ENCODE assay signal across 17 cellular contexts in the genomic region with DNA sequence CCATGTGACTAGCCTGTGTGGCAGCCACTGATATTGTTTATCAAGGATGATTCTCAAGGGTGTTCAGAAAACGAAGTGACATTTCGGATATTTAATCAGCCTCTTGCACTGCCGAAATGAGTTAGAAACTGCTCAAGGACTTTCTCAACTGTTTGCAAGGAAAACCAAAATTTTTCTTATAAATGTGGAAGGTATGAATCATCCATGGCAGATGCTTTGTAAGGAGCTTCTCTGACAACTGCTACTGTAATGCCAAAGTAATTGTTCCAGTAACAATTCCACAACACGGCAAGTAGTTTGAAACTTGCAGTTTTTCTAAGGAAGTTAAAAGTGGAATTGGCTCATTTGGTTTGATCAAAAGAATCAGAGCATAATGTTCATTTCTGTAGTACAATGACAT.
"Had no signal": no experiment of that assay in that cellular context is flagged by ENCODE, and none has a peak within 500 bp of the region (broad histone marks: within the 10 kb centered on the region; RNA-seq: fewer than 3 reads in every experiment).

No MANE protein-coding gene starts in this region.

- H3K27ac Mint-ChIP-seq: activated CD8-positive, alpha-beta memory T cell treated with anti-CD3 and anti-CD28 coated beads, Interleukin-2, amount 10 ng/mL, durations not matched to agents 7 days and 5 days; activated naive CD4-positive, alpha-beta T cell treated with anti-CD3 and anti-CD28 coated beads, Interleukin-2, amount 50 U/mL, for 72 hours; activated T-cell treated with anti-CD3 and anti-CD28 coated beads, Interleukin-2, amount 50 U/mL, for 24 hours; stimulated activated naive B cell treated with anti-CD40 and anti-IgM and Interleukin-4, amounts not matched to agents 10 μg/mL and 1 μg/mL and 100 μg/mL, for 72 hours; T-helper 1 cell treated with Interleukin-12 subunit alpha and Interleukin-12 subunit beta and Interleukin-4 antibody, amounts not matched to agents 30 μg/mL and 1 μg/mL, for 36 hours had no signal

- H3K36me3 ChIP-seq: breast epithelium, right atrium auricular region, spleen had no signal

- H3K4me1 Mint-ChIP-seq: activated CD8-positive, alpha-beta memory T cell treated with anti-CD3 and anti-CD28 coated beads, Interleukin-2, amount 10 ng/mL, durations not matched to agents 7 days and 5 days; stimulated activated naive B cell treated with anti-CD40 and anti-IgM and Interleukin-4, amounts not matched to agents 10 μg/mL and 1 μg/mL and 100 μg/mL, for 72 hours had no signal

- H3K27me3 Mint-ChIP-seq: activated CD8-positive, alpha-beta memory T cell treated with anti-CD3 and anti-CD28 coated beads, Interleukin-2, amount 10 ng/mL, durations not matched to agents 7 days and 5 days; activated T-cell treated with anti-CD3 and anti-CD28 coated beads, Interleukin-2, amount 50 U/mL, for 24 hours; stimulated activated naive B cell treated with anti-CD40 and anti-IgM and Interleukin-4, amounts not matched to agents 10 μg/mL and 1 μg/mL and 100 μg/mL, for 72 hours had no signal

- ATAC-seq: activated CD4-positive, CD25-positive, alpha-beta regulatory T cell treated with anti-CD3 and anti-CD28 coated beads, Interleukin-2, amount 50 U/mL, for 24 hours; activated CD8-positive, alpha-beta memory T cell treated with anti-CD3 and anti-CD28 coated beads, Interleukin-2, amount 10 ng/mL, durations not matched to agents 7 days and 5 days; activated naive CD4-positive, alpha-beta T cell treated with anti-CD3 and anti-CD28 coated beads, Interleukin-2, amount 50 U/mL, for 72 hours; stimulated activated naive B cell treated with anti-CD40 and anti-IgM and Interleukin-4, amounts not matched to agents 10 μg/mL and 1 μg/mL and 100 μg/mL, for 72 hours had no signal

- H3K9me3 ChIP-seq: breast epithelium, right atrium auricular region, spleen had no signal

- H3K4me1 ChIP-seq: breast epithelium, right atrium auricular region, spleen had no signal

- DNase-seq: activated CD4-positive, alpha-beta T cell treated with anti-CD3 and anti-CD28 coated beads, Interleukin-2, amount 50 U/mL, for 4 hours; activated CD8-positive, alpha-beta memory T cell treated with anti-CD3 and anti-CD28 coated beads, Interleukin-2, amount 10 ng/mL, durations not matched to agents 7 days and 5 days; activated effector memory CD4-positive, alpha-beta T cell treated with anti-CD3 and anti-CD28 coated beads, Interleukin-2, amount 50 U/mL, for 16 hours; activated T-cell treated with anti-CD3 and anti-CD28 coated beads, Interleukin-2, amount 50 U/mL, for 24 hours; effector memory CD4-positive, alpha-beta T cell; hippocampal formation; spleen; stimulated activated CD4-positive, alpha-beta T cell treated with anti-CD3 and anti-CD28 coated beads, Interleukin-1b, Interleukin-23, amount 100 ng/mL, for 48 hours; stimulated activated naive B cell treated with anti-CD40 and anti-IgM and Interleukin-4, amounts not matched to agents 10 μg/mL and 1 μg/mL and 100 μg/mL, for 72 hours; substantia nigra; trophoblast cell had no signal

- H3K9me3 Mint-ChIP-seq: stimulated activated naive B cell treated with anti-CD40 and anti-IgM and Interleukin-4, amounts not matched to agents 10 μg/mL and 1 μg/mL and 100 μg/mL, for 72 hours had no signal

- H3K36me3 Mint-ChIP-seq: activated CD8-positive, alpha-beta memory T cell treated with anti-CD3 and anti-CD28 coated beads, Interleukin-2, amount 10 ng/mL, durations not matched to agents 7 days and 5 days; activated naive CD4-positive, alpha-beta T cell treated with anti-CD3 and anti-CD28 coated beads, Interleukin-2, amount 50 U/mL, for 72 hours; stimulated activated naive B cell treated with anti-CD40 and anti-IgM and Interleukin-4, amounts not matched to agents 10 μg/mL and 1 μg/mL and 100 μg/mL, for 72 hours had no signal

- H3K4me3 Mint-ChIP-seq: activated CD8-positive, alpha-beta memory T cell treated with anti-CD3 and anti-CD28 coated beads, Interleukin-2, amount 10 ng/mL, durations not matched to agents 7 days and 5 days; activated T-cell treated with anti-CD3 and anti-CD28 coated beads, Interleukin-2, amount 50 U/mL, for 24 hours; stimulated activated naive B cell treated with anti-CD40 and anti-IgM and Interleukin-4, amounts not matched to agents 10 μg/mL and 1 μg/mL and 100 μg/mL, for 72 hours; T-helper 1 cell treated with Interleukin-12 subunit alpha and Interleukin-12 subunit beta and Interleukin-4 antibody, amounts not matched to agents 30 μg/mL and 1 μg/mL, for 36 hours had no signal

- H3K27ac ChIP-seq: breast epithelium, right atrium auricular region, spleen had no signal

- H3K4me3 ChIP-seq: breast epithelium, right atrium auricular region, spleen had no signal

- H3K27me3 ChIP-seq: breast epithelium, right atrium auricular region, spleen had no signal

- FAIRE-seq: TTC549 had no signal
